ENCODE assay signal across 1 cellular context in the genomic region with DNA sequence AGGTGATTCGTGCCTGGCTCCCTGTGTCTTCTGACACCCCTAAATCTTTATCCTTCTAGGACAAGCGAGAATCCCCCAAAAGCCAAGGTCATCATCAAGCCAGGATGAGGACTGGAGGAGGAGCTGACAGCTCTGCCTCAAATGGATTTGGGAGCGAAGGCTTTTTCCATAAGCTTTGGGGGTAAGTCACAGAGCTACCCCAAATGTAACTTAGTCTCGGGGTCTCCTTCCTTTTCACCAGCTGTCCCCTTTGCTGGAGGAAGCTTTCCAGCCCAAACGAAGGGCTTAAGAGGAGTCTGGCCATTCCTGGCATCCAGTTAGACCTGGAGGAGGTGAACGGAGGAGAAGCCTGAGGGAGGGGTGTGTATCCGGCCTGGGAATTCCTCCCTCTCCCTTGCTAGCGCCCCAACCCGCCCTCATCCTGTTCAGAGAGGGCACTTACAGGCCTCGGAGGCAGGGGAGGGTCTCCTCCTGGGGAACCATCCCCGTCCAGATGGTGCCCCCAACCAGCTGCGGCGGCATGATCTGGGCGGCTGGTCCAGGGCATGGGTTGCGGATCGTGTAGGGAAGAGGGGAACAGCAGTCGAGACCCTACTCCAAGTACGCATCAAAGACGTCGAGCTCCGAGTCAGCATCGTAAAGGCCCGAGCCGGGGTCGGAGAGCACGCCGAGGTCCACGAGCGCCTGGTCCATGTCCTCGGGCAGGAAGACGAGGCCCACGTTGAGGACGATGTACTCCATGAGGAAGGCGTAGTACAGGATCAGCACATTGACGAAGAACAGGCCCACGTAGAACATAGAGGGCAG.
TF ChIP-seq lines count a peak whose summit lies in the region.

No MANE protein-coding gene starts in this region.

TF ChIP-seq in A549, 52 proteins besides CTCF, POLR2A, EP300 and RAD21:
- TF ChIP-seq, protein P1, sequence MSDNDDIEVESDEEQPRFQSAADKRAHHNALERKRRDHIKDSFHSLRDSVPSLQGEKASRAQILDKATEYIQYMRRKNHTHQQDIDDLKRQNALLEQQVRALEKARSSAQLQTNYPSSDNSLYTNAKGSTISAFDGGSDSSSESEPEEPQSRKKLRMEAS (IDR thresholded peaks at IDR 0.05): 0 out of 2 replicates have a peak, but pooled peaks have one; percentile 45
- TF ChIP-seq RCOR1 (IDR thresholded peaks at IDR 0.05; ENCODE audit: low read depth, low read length): no peak
